15 cellular contexts compared by ENCODE assay signal in the genomic region with DNA sequence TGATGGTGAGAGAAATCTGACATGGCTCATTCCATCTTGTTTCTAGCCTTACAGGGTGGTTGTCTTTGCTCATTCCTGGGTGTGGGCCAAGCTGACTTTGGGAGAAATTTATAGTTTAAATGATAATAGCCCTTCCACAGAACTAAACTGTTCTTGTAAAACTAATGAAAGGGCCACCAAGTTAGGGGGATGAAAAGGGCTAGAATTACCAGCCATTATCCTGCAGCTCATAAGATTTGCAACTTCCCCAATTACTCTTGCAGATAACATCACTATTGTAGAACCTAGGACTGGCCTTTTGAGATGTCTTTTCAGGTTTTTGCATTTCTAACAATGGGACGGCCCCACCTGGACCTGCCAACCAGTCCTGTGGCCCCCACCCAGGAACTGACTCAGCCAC.
"Had no signal": no experiment of that assay in that cellular context is flagged by ENCODE, and none has a peak within 500 bp of the region (broad histone marks: within the 10 kb centered on the region; RNA-seq: fewer than 3 reads in every experiment).

No MANE protein-coding gene starts in this region.

- H3K4me1 ChIP-seq: thyroid gland had no signal

- H3K36me3 ChIP-seq: thyroid gland had no signal

- H3K9me3 ChIP-seq: body of pancreas, thyroid gland had no signal

- DNase-seq: activated CD4-positive, CD25-positive, alpha-beta regulatory T cell treated with anti-CD3 and anti-CD28 coated beads, Interleukin-2, amount 50 U/mL, for 72 hours; activated CD8-positive, alpha-beta memory T cell treated with anti-CD3 and anti-CD28 coated beads, Interleukin-2, amount 10 ng/mL, durations not matched to agents 7 days and 5 days; activated naive CD4-positive, alpha-beta T cell treated with Interleukin-2 at 50 U/mL for 16 hours; body of pancreas; dermis blood vessel endothelial cell; effector memory CD4-positive, alpha-beta T cell; foreskin fibroblast; midbrain; occipital lobe; retina; stimulated activated CD8-positive, alpha-beta memory T cell treated with anti-CD3 and anti-CD28 coated beads, Interleukin-4, amount 100 ng/mL, for 48 hours; stimulated activated naive CD4-positive, alpha-beta T cell; SW 1271; thyroid gland had no signal

- H3K4me3 ChIP-seq: body of pancreas, thyroid gland had no signal

- H3K4me3 Mint-ChIP-seq: activated CD8-positive, alpha-beta memory T cell treated with anti-CD3 and anti-CD28 coated beads, Interleukin-2, amount 10 ng/mL, durations not matched to agents 7 days and 5 days had no signal

- H3K27ac Mint-ChIP-seq: activated CD8-positive, alpha-beta memory T cell treated with anti-CD3 and anti-CD28 coated beads, Interleukin-2, amount 10 ng/mL, durations not matched to agents 7 days and 5 days; activated T-helper 2 cell treated with anti-CD3 and anti-CD28 coated beads, Interferon-gamma antibody, Interleukin-2, Interleukin-4, amounts not matched to agents 10 μg/mL and 5 μg/mL and 100 μg/mL, durations not matched to agents 14 hours and 24 hours and 36 hours had no signal

- H3K27ac ChIP-seq: body of pancreas, thyroid gland had no signal

- H3K27me3 ChIP-seq: body of pancreas, thyroid gland had no signal

- H3K27me3 Mint-ChIP-seq: activated CD8-positive, alpha-beta memory T cell treated with anti-CD3 and anti-CD28 coated beads, Interleukin-2, amount 10 ng/mL, durations not matched to agents 7 days and 5 days had no signal
